3 cellular contexts compared by ENCODE assay signal in genomic region chr13:52995946-52996345, GRCh38. TPM values are rescaled to one million over a fixed set of nuclear protein-coding genes. Genes with fewer than 3 reads are reported as not detected.
"Had no signal": no experiment of that assay in that cellular context is flagged by ENCODE, and none has a peak within 500 bp of the region (broad histone marks: within the 10 kb centered on the region; RNA-seq: fewer than 3 reads in every experiment).

No MANE protein-coding gene starts in this region.

- H3K4me3 ChIP-seq: GM12878 had no signal

- DNase-seq: GDM1, GF-D8 had no signal

- ATAC-seq: GM12878 had no signal

RNA-seq across cellular contexts. Expression of gene OLFM4, which starts 32.7 kb away (rescaled TPM):
- total RNA-seq: GM12878 had no signal
